8 cellular contexts compared by ENCODE assay signal in genomic region chr2:69770193-69770702, GRCh38. TPM values are rescaled to one million over a fixed set of nuclear protein-coding genes. Genes with fewer than 3 reads are reported as not detected.
DNase-seq lines count a peak whose midpoint lies in the region; TF ChIP-seq lines count a peak whose summit lies in the region.

No MANE protein-coding gene starts in this region.

- H3K36me3 ChIP-seq in KMS-11 (ENCODE audit: insufficient read depth), result no peaks in the 10 kb centered on the region
- H3K36me3 ChIP-seq in adipocyte (ENCODE audit: control insufficient read depth, insufficient read depth, low read length, severe bottlenecking), result no peaks in the 10 kb centered on the region
- H3K36me3 ChIP-seq in hepatocyte (replicated peaks; ENCODE audit: insufficient read depth, low read depth), result no peaks in the 10 kb centered on the region

- H3K27ac ChIP-seq in KMS-11 (no peak overlapping the region), hepatocyte (peak overlapping the region; percentile 87)

- no peaks in the 10 kb centered on the region for H4K20me1 ChIP-seq in KMS-11 (ENCODE audit: insufficient read depth)
- no peaks in the 10 kb centered on the region for H4K20me1 ChIP-seq in hepatocyte (ENCODE audit: insufficient read depth, poor library complexity, severe bottlenecking)

- H3K9me2 ChIP-seq in hepatocyte (replicated peaks; ENCODE audit: insufficient read depth), result no peaks in the 10 kb centered on the region

- peak overlapping the region; percentile 49 for H3K4me2 ChIP-seq in KMS-11
- H3K4me2 ChIP-seq in hepatocyte, result peak overlapping the region; percentile 7

- WGBS in hepatocyte (ENCODE audit: low lambda C conversion rate, missing lambda C conversion rate), result 67% methylated on average over 5 of the region's 5 CpGs

- H3K9ac ChIP-seq in KMS-11 (no peak overlapping the region), adipocyte (ENCODE audit: low read length) (peak overlapping the region; percentile 80)

- H3K27me3 ChIP-seq in KMS-11 (ENCODE audit: insufficient read depth, low read depth) (no peaks in the 10 kb centered on the region), adipocyte (replicated peaks; ENCODE audit: control insufficient read depth, insufficient read depth, low read length) (no peaks in the 10 kb centered on the region), hepatocyte (no peaks in the 10 kb centered on the region)

- POLR2A ChIA-PET in GM10248 (lab: Yijun Ruan, JAX), result no interaction called here

- CTCF ChIA-PET in GM10248 (lab: Yijun Ruan, JAX), result interaction anchor here (1.0 to 9.0 kb wide), 5 partner anchors 8 to 47 kb away, joined by 3 to 55 read pairs (median 10); no protein-coding TSS in a partner anchor

- H3K79me2 ChIP-seq in KMS-11 (ENCODE audit: insufficient read depth, low read depth) (no peaks in the 10 kb centered on the region), hepatocyte (peaks cover 71% of the 10 kb centered on the region)

- no peaks in the 10 kb centered on the region for H3K9me3 ChIP-seq in adipocyte (ENCODE audit: control insufficient read depth, low read length)
- H3K9me3 ChIP-seq in hepatocyte (ENCODE audit: low read depth), result no peaks in the 10 kb centered on the region

- DNase-seq in DMS53 (lab: John Stamatoyannopoulos, UW), result peak; percentile 47
- peak; percentile 92 for DNase-seq in adipocyte (ENCODE audit: low read depth)
- peak; percentile 79 for DNase-seq in hepatocyte (ENCODE audit: low spot score)
- peak; percentile 91 for DNase-seq in stromal cell of bone marrow (ENCODE audit: low read depth)
- DNase-seq in medulla oblongata (ENCODE audit: extremely low spot score), result no peak
- DNase-seq in GM10248 (ENCODE audit: extremely low spot score), result no peak
- no peak for DNase-seq in cerebellum (ENCODE audit: low spot score)

- TF ChIP-seq CTCF in KMS-11 (conservative IDR thresholded peaks at IDR 0.05; ENCODE audit: low read depth, low read length) (no peak), hepatocyte (IDR thresholded peaks at IDR 0.05; ENCODE audit: poor library complexity) (no peak), GM10248 (IDR thresholded peaks at IDR 0.05; ENCODE audit: control extremely low read depth, extremely low read depth, low read depth, missing control alignments) (no peak)

- H2AFZ ChIP-seq in KMS-11 (ENCODE audit: low read depth) (no peak overlapping the region), hepatocyte (no peak overlapping the region)

- no peak overlapping the region for H3K4me3 ChIP-seq in KMS-11 (IDR thresholded peaks at IDR 0.05; ENCODE audit: insufficient read depth, low read depth, low read length)
- H3K4me3 ChIP-seq in adipocyte (ENCODE audit: low read length), result peak overlapping the region; percentile 65
- no peak overlapping the region for H3K4me3 ChIP-seq in hepatocyte

- H3K4me1 ChIP-seq in KMS-11 (ENCODE audit: low read depth, poor library complexity, severe bottlenecking) (peaks cover 36% of the 10 kb centered on the region), adipocyte (ENCODE audit: control insufficient read depth, insufficient read depth, low read length) (peaks cover 56% of the 10 kb centered on the region), hepatocyte (ENCODE audit: insufficient read depth) (peaks cover 60% of the 10 kb centered on the region)

RNA-seq across cellular contexts. Expression of gene ANXA4, which starts 28.3 kb away (rescaled TPM):
- total RNA-seq in hepatocyte (98.8 and 107 TPM in 2 replicates), cerebellum (6.0 TPM)
- polyA plus RNA-seq in hepatocyte, result 191 and 231 TPM in 2 replicates

RNA-seq across cellular contexts. Expression of gene GMCL1, which starts 59.2 kb away (rescaled TPM):
- total RNA-seq in hepatocyte (18.1 and 22.5 TPM in 2 replicates), cerebellum (16.2 TPM)
- 17.9 and 18.8 TPM in 2 replicates for polyA plus RNA-seq in hepatocyte

Comparison
In these comparisons a context has a peak if more than half of its experiments do, and no peak if none do; other contexts are left out.
1. DNase-seq: peak in DMS53 (single experiment), adipocyte (single experiment), hepatocyte (single experiment) and stromal cell of bone marrow (single experiment); none in medulla oblongata (single experiment), GM10248 (single experiment) and cerebellum (single experiment).
2. RNA of gene ANXA4, which starts 28.3 kb away (total RNA-seq): 98.8 to 107 TPM in hepatocyte; 6.0 TPM in cerebellum (single experiment); every median in the first group is over 10 times any median in the second.